Comparison of ENCODE assay signal across 28 cellular contexts in the genomic region with DNA sequence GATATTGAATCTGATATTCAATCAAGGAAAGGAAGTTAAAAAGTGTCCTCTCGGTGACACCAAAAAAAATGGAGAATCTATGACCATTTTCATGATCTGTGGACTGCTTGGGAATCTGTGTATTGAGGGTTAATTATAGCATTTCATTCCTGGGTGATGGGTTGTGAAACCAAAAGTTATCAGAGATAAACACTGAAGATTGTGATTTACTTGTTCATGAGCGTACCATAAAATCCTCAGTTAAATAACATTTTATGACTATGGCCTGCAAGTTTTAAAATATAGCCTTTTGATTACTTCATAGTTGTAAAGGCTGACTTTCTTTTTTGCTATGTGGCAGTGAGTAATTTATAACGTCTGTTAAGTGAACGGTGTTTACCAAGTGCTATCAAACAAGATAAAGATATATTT.
"Had no signal": no experiment of that assay in that cellular context is flagged by ENCODE, and none has a peak within 500 bp of the region (broad histone marks: within the 10 kb centered on the region; RNA-seq: fewer than 3 reads in every experiment).

No MANE protein-coding gene starts in this region.

- H3K36me3 Mint-ChIP-seq: memory B cell; naive B cell; natural killer cell treated with Interleukin-12 subunit alpha and Interleukin-12 subunit beta and Interleukin-15 and Interleukin-18, amount 100 ng/mL, for 72 hours had no signal

- H3K4me1 ChIP-seq: parathyroid adenoma, right lobe of liver, tibial artery had no signal

- H3K4me3 ChIP-seq: gastroesophageal sphincter, heart left ventricle, lung, right lobe of liver, smooth muscle cell, stomach, tibial artery, upper lobe of left lung had no signal

- H3K9me3 Mint-ChIP-seq: memory B cell had no signal

- H3K4me3 Mint-ChIP-seq: immature natural killer cell; memory B cell; naive B cell; natural killer cell treated with Interleukin-12 subunit alpha and Interleukin-12 subunit beta and Interleukin-15 and Interleukin-18, amount 100 ng/mL, for 72 hours; neural crest cell had no signal

- H3K27ac Mint-ChIP-seq: immature natural killer cell; memory B cell; naive B cell; natural killer cell treated with Interleukin-12 subunit alpha and Interleukin-12 subunit beta and Interleukin-15 and Interleukin-18, amount 100 ng/mL, for 72 hours; progenitor cell of endocrine pancreas had no signal

- H3K27me3 Mint-ChIP-seq: memory B cell; naive B cell; natural killer cell treated with Interleukin-12 subunit alpha and Interleukin-12 subunit beta and Interleukin-15 and Interleukin-18, amount 100 ng/mL, for 72 hours had no signal

- H3K4me1 Mint-ChIP-seq: immature natural killer cell, memory B cell, naive B cell had no signal

- H3K27me3 ChIP-seq: gastroesophageal sphincter, heart left ventricle, neutrophil, right lobe of liver, stomach, tibial artery, upper lobe of left lung had no signal

- H3K9me3 ChIP-seq: gastroesophageal sphincter, neutrophil, right lobe of liver, stomach, tibial artery, upper lobe of left lung had no signal

- FAIRE-seq: urothelium cell line had no signal

- H3K36me3 ChIP-seq: gastroesophageal sphincter, heart left ventricle, neutrophil, right lobe of liver, stomach, tibial artery, upper lobe of left lung had no signal

- ATAC-seq: gastroesophageal sphincter; heart left ventricle; left lobe of liver; natural killer cell treated with Interleukin-12 subunit alpha and Interleukin-12 subunit beta and Interleukin-15 and Interleukin-18, amount 100 ng/mL, for 72 hours; right lobe of liver had no signal

- DNase-seq: cortex of kidney; foreskin fibroblast; heart left ventricle; hypothalamus; immature natural killer cell; islet precursor cell; kidney glomerular epithelial cell; naive B cell; right lobe of liver; stimulated activated CD4-positive, alpha-beta T cell treated with anti-CD3 and anti-CD28 coated beads, Interleukin-12 subunit alpha, Interleukin-12 subunit beta, amount 100 ng/mL, for 4 hours; stimulated activated CD4-positive, alpha-beta T cell treated with anti-CD3 and anti-CD28 coated beads, Interleukin-1b, Interleukin-23, amount 100 ng/mL, for 48 hours; stimulated activated CD4-positive, alpha-beta T cell treated with anti-CD3 and anti-CD28 coated beads, Interleukin-4, amount 100 ng/mL, for 1 hour; stimulated activated CD8-positive, alpha-beta memory T cell treated with anti-CD3 and anti-CD28 coated beads, Interleukin-4, amount 100 ng/mL, for 48 hours; stimulated activated naive CD4-positive, alpha-beta T cell; stomach; tibial artery had no signal
